Comparison of ENCODE assay signal across 8 cellular contexts in the genomic region with DNA sequence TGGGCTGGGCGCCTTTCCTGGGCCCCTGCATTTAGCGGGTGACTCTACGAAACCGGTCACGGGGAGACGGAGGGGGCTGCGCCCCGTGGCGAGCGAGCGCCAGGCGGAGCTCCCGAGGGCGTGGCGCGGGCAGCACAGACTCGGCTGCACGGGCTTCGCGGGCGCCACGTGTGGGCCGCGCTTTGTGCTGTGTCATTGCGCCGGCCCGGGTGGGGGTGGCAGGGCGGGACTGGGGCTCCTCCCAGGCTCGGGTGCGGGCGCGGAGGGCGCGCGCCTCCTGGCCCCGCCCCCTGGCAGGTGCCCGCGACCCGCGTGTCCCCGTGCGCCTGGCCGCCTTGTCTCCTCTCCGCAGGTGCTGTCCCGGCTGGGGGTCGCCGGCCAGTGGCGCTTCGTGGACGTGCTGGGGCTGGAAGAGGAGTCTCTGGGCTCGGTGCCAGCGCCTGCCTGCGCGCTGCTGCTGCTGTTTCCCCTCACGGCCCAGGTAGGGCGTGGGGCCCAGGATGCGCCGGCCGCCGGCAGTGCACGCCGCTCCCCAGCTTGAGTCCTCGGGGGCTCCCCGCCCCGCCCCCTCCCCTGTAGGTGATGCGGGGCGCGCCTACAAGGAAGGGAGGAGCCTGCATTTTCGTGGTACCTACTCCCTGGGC. TPM values are rescaled to one million over a fixed set of nuclear protein-coding genes. Genes with fewer than 3 reads are reported as not detected.
DNase-seq lines count a peak whose midpoint lies in the region; ATAC-seq, FAIRE-seq and TF ChIP-seq lines count a peak whose summit lies in the region.

No MANE protein-coding gene starts in this region.

- DNase-seq in AG04450 (ENCODE audit: low read depth, low spot score) (no peak), RCC 7860 (ENCODE audit: low spot score) (peak; percentile 56), cerebellum (ENCODE audit: low spot score) (peak; percentile 62), kidney tubule cell (ENCODE audit: low spot score) (peak; percentile 69), RKO (ENCODE audit: low spot score) (no peak)
- peak; percentile 17 for DNase-seq in stimulated activated CD4-positive, alpha-beta T cell treated with anti-CD3 and anti-CD28 coated beads, Interleukin-1b, Interleukin-23, amount 100 ng/mL, for 48 hours

- no peak for FAIRE-seq in RCC 7860 (lab: Jason Lieb, UNC)

- TF ChIP-seq CTCF in AG04450 (IDR thresholded peaks at IDR 0.05; ENCODE audit: low read depth, low read length) = no peak

- peak overlapping the region; percentile 90 for H3K4me3 ChIP-seq in AG04450 (ENCODE audit: low read depth, low read length)

- no peaks in the 10 kb centered on the region for H3K9me3 ChIP-seq in AG04450 (ENCODE audit: control insufficient read depth, insufficient read depth, low read length)

- H3K27me3 ChIP-seq in AG04450 (ENCODE audit: control insufficient read depth, insufficient read depth, low read length) = peaks cover 5% of the 10 kb centered on the region

- CTCF ChIA-PET in AG04450 (lab: Charles Lee) = interaction anchor here (1.0 to 3.7 kb wide), 9 partner anchors 38 to 404 kb away, joined by 3 to 51 read pairs (median 10); a partner anchor contains a TSS

- ATAC-seq in GM18517 (IDR thresholded peaks at IDR 0.05; ENCODE audit: unreplicated experiment) = peak; percentile 60
- ATAC-seq in HG03439 (IDR thresholded peaks at IDR 0.05; ENCODE audit: unreplicated experiment) = peak; percentile 74

- peak overlapping the region; percentile 75 for H3K27ac ChIP-seq in AG04450 (ENCODE audit: low read depth, low read length)

- POLR2A ChIA-PET in AG04450 (lab: Yijun Ruan, JAX) = interaction anchor here (0.5 to 3.4 kb wide), 20 partner anchors 8 to 369 kb away, joined by 3 to 21 read pairs (median 4); a partner anchor contains a TSS

RNA-seq across cellular contexts. Expression of a gene that starts 0.7 kb away (rescaled TPM):
- polyA plus RNA-seq in AG04450 (2011; rRNA removed) = 1,755 and 1,872 TPM in 2 replicates
- polyA minus RNA-seq in AG04450 (2011; rRNA and poly(A)+ RNA removed) = 399 and 407 TPM in 2 replicates
- 554 TPM for total RNA-seq in cerebellum

RNA-seq across cellular contexts. Expression of a gene that starts 43.0 kb away (rescaled TPM):
- polyA plus RNA-seq in AG04450 (2011; rRNA removed) = 52.7 and 52.8 TPM in 2 replicates
- polyA minus RNA-seq in AG04450 (2011; rRNA and poly(A)+ RNA removed) = 98.4 and 128 TPM in 2 replicates
- total RNA-seq in cerebellum = 105 TPM

Comparison
In these comparisons a context has a peak if more than half of its experiments do, and no peak if none do; other contexts are left out.
1. DNase-seq: peak in RCC 7860 (single experiment), cerebellum (single experiment), kidney tubule cell (single experiment) and stimulated activated CD4-positive, alpha-beta T cell treated with anti-CD3 and anti-CD28 coated beads, Interleukin-1b, Interleukin-23, amount 100 ng/mL, for 48 hours (single experiment); none in AG04450 (single experiment) and RKO (single experiment).